ENCODE assay signal across 9 cellular contexts in genomic region chr19:10412257-10412977, GRCh38. TPM values are rescaled to one million over a fixed set of nuclear protein-coding genes. Genes with fewer than 3 reads are reported as not detected.
A peak's percentile ranks its signal among the peaks of the same experiment; 100 is the strongest.
DNase-seq lines count a peak whose midpoint lies in the region; ATAC-seq and TF ChIP-seq lines count a peak whose summit lies in the region.
"Had no signal": no experiment of that assay in that cellular context is flagged by ENCODE, and none has a peak within 500 bp of the region (broad histone marks: within the 10 kb centered on the region; RNA-seq: fewer than 3 reads in every experiment).

No MANE protein-coding gene starts in this region.

- peaks cover 8% of the 10 kb centered on the region for H3K27me3 Mint-ChIP-seq in endothelial cell (ENCODE audit: unreplicated experiment)

- in situ Hi-C loops in transverse colon (cut with MboI; ENCODE audit: low pct_ligation_motif_present in 1 of 4, low pct_unique_long_range_greater_than_20kb in 1 of 4, low sequenced_read_pairs in 3 of 4) = no loop called here

- peaks cover 0 to 59% (median 23%) of the 10 kb centered on the region in 9 donors for H3K4me1 ChIP-seq in heart right ventricle
- H3K4me1 ChIP-seq in Peyer's patch = peaks cover 0 to 35% (median 23%) of the 10 kb centered on the region in 4 donors
- H3K4me1 ChIP-seq in transverse colon = peaks cover 0 to 12% (median 9%) of the 10 kb centered on the region in 4 donors
- peaks cover 17% of the 10 kb centered on the region for H3K4me1 ChIP-seq in body of pancreas

- TF ChIP-seq EP300 in transverse colon (IDR thresholded peaks at IDR 0.05; ENCODE audit: low read depth) = no peak

- H3K36me3 ChIP-seq in heart right ventricle (no peaks in the 10 kb centered on the region), Peyer's patch (no peaks in the 10 kb centered on the region), transverse colon (no peaks in the 10 kb centered on the region), body of pancreas (replicated peaks in 1 of 2; ENCODE audit: insufficient read depth in 1 of 2, low read depth in 2 of 2) (no peaks in the 10 kb centered on the region)

- no peaks in the 10 kb centered on the region for H3K9me3 ChIP-seq in heart right ventricle
- no peaks in the 10 kb centered on the region for H3K9me3 ChIP-seq in Peyer's patch
- peaks cover 0 to 3% of the 10 kb centered on the region in 2 donors for H3K9me3 ChIP-seq in transverse colon
- H3K9me3 ChIP-seq in body of pancreas = no peaks in the 10 kb centered on the region

- H3K27me3 ChIP-seq in heart right ventricle (peaks cover 8 to 18% (median 11%) of the 10 kb centered on the region in 7 donors), Peyer's patch (peaks cover 0 to under 1% of the 10 kb centered on the region in 2 donors), transverse colon (peaks cover 71% of the 10 kb centered on the region), body of pancreas (peaks cover 0 to 6% of the 10 kb centered on the region in 2 donors)

- H3K27ac ChIP-seq in heart right ventricle (peak overlapping the region in 3 of 10 donors; percentile 26 to 56 (median 39)), Peyer's patch (peak overlapping the region; percentile 52 to 76 (median 74)), transverse colon (peak overlapping the region; percentile 25 to 61 (median 46)), body of pancreas (no peak overlapping the region)

- ATAC-seq in Right ventricle myocardium inferior (no peak), heart right ventricle (no peak), HG02943 (IDR thresholded peaks at IDR 0.05; ENCODE audit: low read depth, unreplicated experiment) (peak; percentile 60), body of pancreas (no peak)

- DNase-seq in Right ventricle myocardium inferior (ENCODE audit: missing footprints) (peak; percentile 5), heart right ventricle (no peak), Peyer's patch (no peak), transverse colon (no peak), body of pancreas (no peak), KG1 (lab: John Stamatoyannopoulos, UW) (no peak), endothelial cell (ENCODE audit: low spot score) (no peak)
- DNase-seq: NK-92 treated with Interleukin-12 subunit alpha and Interleukin-12 subunit beta, amount 100 ng/mL, for 24 hours had no signal

- peaks cover 17% of the 10 kb centered on the region for H3K4me1 Mint-ChIP-seq in endothelial cell (ENCODE audit: unreplicated experiment)

- WGBS in heart right ventricle, 2 donors = 74 to 77% methylated on average over 13 of the region's 13 CpGs
- 50 to 57% methylated on average over 13 of the region's 13 CpGs for WGBS in transverse colon (ENCODE audit: low coverage in 1 of 2), 2 donors
- 59 to 66% methylated on average over 13 of the region's 13 CpGs for WGBS in body of pancreas, 2 donors

- H3K36me3 Mint-ChIP-seq in endothelial cell (ENCODE audit: low read depth, unreplicated experiment) = no peaks in the 10 kb centered on the region

- no peaks in the 10 kb centered on the region for H3K9me3 Mint-ChIP-seq in endothelial cell (ENCODE audit: unreplicated experiment)

- TF ChIP-seq POLR2A in Peyer's patch (IDR thresholded peaks at IDR 0.05) (no peak), transverse colon (IDR thresholded peaks at IDR 0.05) (no peak), body of pancreas (IDR thresholded peaks at IDR 0.05) (no peak)

- intact Hi-C loops in Right ventricle myocardium inferior (cut with DNase I) = no loop called here
- intact Hi-C loops in heart right ventricle (cut with DNase I) = no loop called here
- intact Hi-C loops in transverse colon (cut with DNase I; ENCODE audit: low total_unique reads) = no loop called here
- intact Hi-C loops in body of pancreas (cut with DNase I) = no loop called here

- TF ChIP-seq CTCF in heart right ventricle (IDR thresholded peaks at IDR 0.05) = no peak
- no peak for TF ChIP-seq CTCF in Peyer's patch (IDR thresholded peaks at IDR 0.05)
- TF ChIP-seq CTCF in transverse colon (IDR thresholded peaks at IDR 0.05) = no peak
- no peak for TF ChIP-seq CTCF in body of pancreas (IDR thresholded peaks at IDR 0.05)
- TF ChIP-seq CTCF in endothelial cell (IDR thresholded peaks at IDR 0.05; ENCODE audit: unreplicated experiment) = no peak

- H3K4me3 Mint-ChIP-seq in endothelial cell (ENCODE audit: unreplicated experiment) = no peak overlapping the region

- no peak overlapping the region for H3K27ac Mint-ChIP-seq in endothelial cell (ENCODE audit: unreplicated experiment)

- H3K4me3 ChIP-seq in heart right ventricle = no peak overlapping the region
- H3K4me3 ChIP-seq in Peyer's patch = no peak overlapping the region
- no peak overlapping the region for H3K4me3 ChIP-seq in transverse colon
- no peak overlapping the region for H3K4me3 ChIP-seq in body of pancreas

RNA-seq across cellular contexts. Expression of gene PDE4A, which starts 7.9 kb away (rescaled TPM):
- total RNA-seq in Right ventricle myocardium inferior = 37.0 TPM
- 10 to 100 TPM; 10.4 to 50.7 (median 17.3) TPM for total RNA-seq in heart right ventricle
- 10 to 100 TPM in 1 of 2 donors, 1 to 10 TPM in 1; 3.5 to 14.3 TPM for polyA plus RNA-seq in heart right ventricle
- 1 to 10 TPM; 3.3 to 7.2 (median 5.1) TPM for total RNA-seq in Peyer's patch
- 10 to 100 TPM in 3 of 4 donors, 1 to 10 TPM in 1; 9.0 to 15.9 (median 13.1) TPM for total RNA-seq in transverse colon
- 10 to 100 TPM in 1 of 2 donors, 1 to 10 TPM in 1; 8.8 to 17.1 TPM for total RNA-seq in body of pancreas
- 0.46 TPM for total RNA-seq in endothelial cell (ENCODE audit: unreplicated experiment)

RNA-seq across cellular contexts. Expression of gene CDC37, which starts 9.1 kb away (rescaled TPM):
- 155 TPM for total RNA-seq in Right ventricle myocardium inferior
- 100 to 1,000 TPM; 106 to 179 (median 121) TPM for total RNA-seq in heart right ventricle
- 100 to 1,000 TPM; 217 to 422 TPM for polyA plus RNA-seq in heart right ventricle
- total RNA-seq in Peyer's patch = 100 to 1,000 TPM; 118 to 443 (median 159) TPM
- total RNA-seq in transverse colon = 100 to 1,000 TPM; 125 to 168 (median 162) TPM
- total RNA-seq in body of pancreas = 100 to 1,000 TPM in 1 of 2 donors, 10 to 100 TPM in 1; 89.7 to 122 TPM
- total RNA-seq in endothelial cell (ENCODE audit: unreplicated experiment) = 386 TPM

RNA-seq across cellular contexts. Expression of gene TYK2, which starts 32.0 kb away (rescaled TPM):
- 67.1 TPM for total RNA-seq in Right ventricle myocardium inferior
- 10 to 100 TPM; 37.0 to 80.2 (median 55.8) TPM for total RNA-seq in heart right ventricle
- 100 to 1,000 TPM in 1 of 2 donors, 10 to 100 TPM in 1; 76.3 to 182 TPM for polyA plus RNA-seq in heart right ventricle
- 100 to 1,000 TPM; 138 to 531 (median 246) TPM for total RNA-seq in Peyer's patch
- 100 to 1,000 TPM; 111 to 463 (median 201) TPM for total RNA-seq in transverse colon
- total RNA-seq in body of pancreas = 100 to 1,000 TPM in 1 of 2 donors, 10 to 100 TPM in 1; 72.4 to 168 TPM
- total RNA-seq in endothelial cell (ENCODE audit: unreplicated experiment) = 143 TPM

Comparison
In these comparisons a context has a peak if more than half of its experiments do, and no peak if none do; other contexts are left out.
1. H3K27ac ChIP-seq: peak in Peyer's patch (4 of 4) and transverse colon (4 of 4); none in body of pancreas (0 of 4).